In genomic region chr16:29805232-29806095, GRCh38 we compare ENCODE assay signal across 1 cellular context.
TF ChIP-seq lines count a peak whose summit lies in the region.

No MANE protein-coding gene starts in this region.

TF ChIP-seq in HepG2, 621 proteins besides CTCF, POLR2A, EP300 and RAD21 (continued from another document and continues in another):
- peak; percentile 86 for TF ChIP-seq HNF1B (CRISPR knock-in tag; IDR thresholded peaks at IDR 0.05)
- TF ChIP-seq KMT2B (CRISPR knock-in tag; IDR thresholded peaks at IDR 0.05): peak; percentile 95
- no peak for TF ChIP-seq SOX6 (IDR thresholded peaks at IDR 0.05)
- peak; percentile 87 for TF ChIP-seq SOX6 (CRISPR knock-in tag; IDR thresholded peaks at IDR 0.05)
- TF ChIP-seq ZNF337 (CRISPR knock-in tag; IDR thresholded peaks at IDR 0.05; ENCODE audit: borderline replicate concordance, low read depth): 0 out of 2 replicates have a peak, but pooled peaks have one; percentile 58
- TF ChIP-seq WIZ (CRISPR knock-in tag; IDR thresholded peaks at IDR 0.05): peak; percentile 77; the same call in 1 of the 2 replicates
- no peak for TF ChIP-seq RNF219 (CRISPR knock-in tag; IDR thresholded peaks at IDR 0.05)
- TF ChIP-seq ARID3A (IDR thresholded peaks at IDR 0.05; ENCODE audit: low read depth, low read length): no peak
- TF ChIP-seq CC2D1A (CRISPR knock-in tag; IDR thresholded peaks at IDR 0.05): no peak
- TF ChIP-seq RAD51 (IDR thresholded peaks at IDR 0.05; ENCODE audit: borderline replicate concordance): no peak
- peak; percentile 89 for TF ChIP-seq ZBTB26 (CRISPR knock-in tag; IDR thresholded peaks at IDR 0.05; ENCODE audit: borderline replicate concordance)
- TF ChIP-seq ZNF431 (CRISPR knock-in tag; IDR thresholded peaks at IDR 0.05; ENCODE audit: borderline replicate concordance, low read depth): peak; percentile 83; the same call in 1 of the 2 replicates
- peak; percentile 92 for TF ChIP-seq ATF2 (CRISPR knock-in tag; IDR thresholded peaks at IDR 0.05)
- no peak for TF ChIP-seq TCF7L2 (IDR thresholded peaks at IDR 0.05; ENCODE audit: low read depth, low read length)
- TF ChIP-seq ADNP (CRISPR knock-in tag; IDR thresholded peaks at IDR 0.05): no peak
- TF ChIP-seq HDAC6 (IDR thresholded peaks at IDR 0.05; ENCODE audit: low read depth, low read length): no peak
- TF ChIP-seq GFI1 (CRISPR knock-in tag; IDR thresholded peaks at IDR 0.05; ENCODE audit: borderline replicate concordance): peak; percentile 82
- TF ChIP-seq SP5 (CRISPR knock-in tag; IDR thresholded peaks at IDR 0.05; ENCODE audit: borderline replicate concordance, low read depth): peak; percentile 91
- peak; percentile 99 for TF ChIP-seq THAP9 (CRISPR knock-in tag; IDR thresholded peaks at IDR 0.05; ENCODE audit: borderline replicate concordance)
- TF ChIP-seq TEAD2 (CRISPR knock-in tag; IDR thresholded peaks at IDR 0.05): no peak; the same call in 1 of the 2 replicates
- TF ChIP-seq ZNF281 (CRISPR knock-in tag; IDR thresholded peaks at IDR 0.05; ENCODE audit: borderline replicate concordance): peak; percentile 78
- TF ChIP-seq RBM39 (IDR thresholded peaks at IDR 0.05; ENCODE audit: low read depth, low read length, poor library complexity, severe bottlenecking): peak; percentile 98
- TF ChIP-seq FOXP1 (IDR thresholded peaks at IDR 0.05): no peak
- peak; percentile 68 for TF ChIP-seq FOXP1 (CRISPR knock-in tag; IDR thresholded peaks at IDR 0.05)
- TF ChIP-seq MXI1 (IDR thresholded peaks at IDR 0.05; ENCODE audit: borderline replicate concordance, low read depth, low read length): peak; percentile 88; the same call in 1 of the 3 replicates
- TF ChIP-seq ZBTB38 (CRISPR knock-in tag; IDR thresholded peaks at IDR 0.05): peak; percentile 93
- TF ChIP-seq ZMAT3 (CRISPR knock-in tag; conservative IDR thresholded peaks at IDR 0.05): peak; percentile 83
- peak; percentile 67; the same call in 1 of the 2 replicates for TF ChIP-seq ZNF609 (CRISPR knock-in tag; IDR thresholded peaks at IDR 0.05; ENCODE audit: borderline replicate concordance)
- TF ChIP-seq ATF1 (CRISPR knock-in tag; IDR thresholded peaks at IDR 0.05): no peak
- no peak for TF ChIP-seq CENPX (CRISPR knock-in tag; IDR thresholded peaks at IDR 0.05)
- no peak for TF ChIP-seq PLRG1 (conservative IDR thresholded peaks at IDR 0.05)
- peak; percentile 93 for TF ChIP-seq ARHGAP35 (CRISPR knock-in tag; IDR thresholded peaks at IDR 0.05; ENCODE audit: borderline replicate concordance)
- TF ChIP-seq ZNF282 (IDR thresholded peaks at IDR 0.05; ENCODE audit: partially characterized antibody): no peak
- TF ChIP-seq GPBP1L1 (CRISPR knock-in tag; IDR thresholded peaks at IDR 0.05): no peak
- TF ChIP-seq ZNF75D (CRISPR knock-in tag; IDR thresholded peaks at IDR 0.05; ENCODE audit: borderline replicate concordance): no peak
- TF ChIP-seq ARNTL (CRISPR knock-in tag; IDR thresholded peaks at IDR 0.05): peak; percentile 67; the same call in 1 of the 2 replicates
- peak; percentile 90 for TF ChIP-seq HOXA5 (CRISPR knock-in tag; IDR thresholded peaks at IDR 0.05)
- peak; percentile 90 for TF ChIP-seq ZNF576 (CRISPR knock-in tag; IDR thresholded peaks at IDR 0.05)
- no peak for TF ChIP-seq SYNCRIP (IDR thresholded peaks at IDR 0.05; ENCODE audit: insufficient read depth, low read depth, low read length)
- peak; percentile 95 for TF ChIP-seq BRCA1 (CRISPR knock-in tag; IDR thresholded peaks at IDR 0.05)
- peak; percentile 78; the same call in 1 of the 2 replicates for TF ChIP-seq ZZZ3 (CRISPR knock-in tag; IDR thresholded peaks at IDR 0.05; ENCODE audit: borderline replicate concordance)
- TF ChIP-seq CCDC6 (CRISPR knock-in tag; IDR thresholded peaks at IDR 0.05): peak; percentile 96
